Comparison of ENCODE assay signal across 10 cellular contexts in the genomic region with DNA sequence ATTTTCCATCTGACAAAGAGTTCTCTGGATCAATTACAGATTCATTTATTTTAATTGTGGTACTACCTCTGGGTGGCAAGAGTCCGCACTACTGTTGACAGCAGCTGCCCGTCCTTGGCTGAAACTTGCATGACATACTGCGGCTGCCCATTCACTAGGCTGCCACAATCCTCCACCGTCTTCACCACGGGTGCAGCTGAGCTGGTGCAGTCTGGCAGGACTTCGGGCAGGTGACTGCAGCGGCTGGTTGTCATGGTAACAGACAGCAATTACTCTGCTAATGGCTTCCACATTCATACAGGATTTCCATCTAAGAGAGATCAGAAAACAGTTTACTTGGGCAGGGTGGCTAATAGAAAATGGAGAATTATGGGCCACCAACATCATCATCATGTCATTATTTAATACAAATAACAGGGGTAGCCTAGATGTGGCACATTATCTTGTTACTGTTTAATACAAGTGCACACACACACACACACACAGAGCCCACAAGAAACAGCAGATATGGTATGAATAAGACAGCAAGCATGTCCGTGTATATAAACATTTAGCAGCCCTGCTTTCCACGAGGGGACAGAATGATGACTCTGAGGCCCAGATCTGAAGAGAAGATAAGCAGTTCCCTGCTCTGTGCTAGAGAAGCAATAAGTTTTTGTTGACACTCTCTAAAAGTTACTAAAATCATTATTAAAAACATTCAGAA.
DNase-seq lines count a peak whose midpoint lies in the region; ATAC-seq, FAIRE-seq and TF ChIP-seq lines count a peak whose summit lies in the region.
"Had no signal": no experiment of that assay in that cellular context is flagged by ENCODE, and none has a peak within 500 bp of the region (broad histone marks: within the 10 kb centered on the region; RNA-seq: fewer than 3 reads in every experiment).

No MANE protein-coding gene starts in this region.

- no peak overlapping the region for H3K4me3 Mint-ChIP-seq in stimulated activated memory B cell treated with anti-CD40 and anti-IgM and Interleukin-4, amounts not matched to agents 10 μg/mL and 1 μg/mL and 100 μg/mL, for 72 hours

- FAIRE-seq in GM12891 (lab: Jason Lieb, UNC) = peak; percentile 58

- H3K36me3 Mint-ChIP-seq in stimulated activated memory B cell treated with anti-CD40 and anti-IgM and Interleukin-4, amounts not matched to agents 10 μg/mL and 1 μg/mL and 100 μg/mL, for 72 hours = peaks cover 47% of the 10 kb centered on the region

- no peak overlapping the region for H3K27ac Mint-ChIP-seq in stimulated activated memory B cell treated with anti-CD40 and anti-IgM and Interleukin-4, amounts not matched to agents 10 μg/mL and 1 μg/mL and 100 μg/mL, for 72 hours

- no peaks in the 10 kb centered on the region for H3K27me3 Mint-ChIP-seq in stimulated activated memory B cell treated with anti-CD40 and anti-IgM and Interleukin-4, amounts not matched to agents 10 μg/mL and 1 μg/mL and 100 μg/mL, for 72 hours

- ATAC-seq in stimulated activated memory B cell treated with anti-CD40 and anti-IgM and Interleukin-4, amounts not matched to agents 10 μg/mL and 1 μg/mL and 100 μg/mL, for 72 hours = no peak
- no peak for ATAC-seq in HG02763 (IDR thresholded peaks at IDR 0.05; ENCODE audit: unreplicated experiment)

- no peak for TF ChIP-seq POLR2A in GM12891 (IDR thresholded peaks at IDR 0.05; ENCODE audit: low read depth, low read length)

- DNase-seq in GM12891 (ENCODE audit: insufficient read length, low spot score) (no peak), NCI-H2196 (lab: John Stamatoyannopoulos, UW; ENCODE audit: unreplicated experiment) (peak; percentile 89), cerebellar cortex (ENCODE audit: low spot score) (peak; percentile 13), myocyte (ENCODE audit: low read depth) (peak; percentile 54), NOMO-1 (lab: John Stamatoyannopoulos, UW; ENCODE audit: unreplicated experiment in 2 of 2) (no peak), NCI-H226 (no peak)
- DNase-seq: amniotic stem cell, T-helper 9 cell had no signal

- peaks cover 21% of the 10 kb centered on the region for H3K4me1 Mint-ChIP-seq in stimulated activated memory B cell treated with anti-CD40 and anti-IgM and Interleukin-4, amounts not matched to agents 10 μg/mL and 1 μg/mL and 100 μg/mL, for 72 hours

- no peaks in the 10 kb centered on the region for H3K9me3 Mint-ChIP-seq in stimulated activated memory B cell treated with anti-CD40 and anti-IgM and Interleukin-4, amounts not matched to agents 10 μg/mL and 1 μg/mL and 100 μg/mL, for 72 hours

TF ChIP-seq in GM12891, 5 proteins besides CTCF, POLR2A, EP300 and RAD21:
- TF ChIP-seq POU2F2 (IDR thresholded peaks at IDR 0.05; ENCODE audit: low read depth, low read length) (no peak), POLR2AphosphoS5 (IDR thresholded peaks at IDR 0.05; ENCODE audit: low read depth, low read length) (no peak), TAF1 (IDR thresholded peaks at IDR 0.05; ENCODE audit: low read depth, low read length) (no peak)

Comparison
In these comparisons a context has a peak if more than half of its experiments do, and no peak if none do; other contexts are left out.
1. DNase-seq: peak in NCI-H2196 (single experiment), cerebellar cortex (single experiment) and myocyte (single experiment); none in GM12891 (single experiment), NOMO-1 (0 of 2) and NCI-H226 (single experiment).